8 cellular contexts compared by ENCODE assay signal in the genomic region with DNA sequence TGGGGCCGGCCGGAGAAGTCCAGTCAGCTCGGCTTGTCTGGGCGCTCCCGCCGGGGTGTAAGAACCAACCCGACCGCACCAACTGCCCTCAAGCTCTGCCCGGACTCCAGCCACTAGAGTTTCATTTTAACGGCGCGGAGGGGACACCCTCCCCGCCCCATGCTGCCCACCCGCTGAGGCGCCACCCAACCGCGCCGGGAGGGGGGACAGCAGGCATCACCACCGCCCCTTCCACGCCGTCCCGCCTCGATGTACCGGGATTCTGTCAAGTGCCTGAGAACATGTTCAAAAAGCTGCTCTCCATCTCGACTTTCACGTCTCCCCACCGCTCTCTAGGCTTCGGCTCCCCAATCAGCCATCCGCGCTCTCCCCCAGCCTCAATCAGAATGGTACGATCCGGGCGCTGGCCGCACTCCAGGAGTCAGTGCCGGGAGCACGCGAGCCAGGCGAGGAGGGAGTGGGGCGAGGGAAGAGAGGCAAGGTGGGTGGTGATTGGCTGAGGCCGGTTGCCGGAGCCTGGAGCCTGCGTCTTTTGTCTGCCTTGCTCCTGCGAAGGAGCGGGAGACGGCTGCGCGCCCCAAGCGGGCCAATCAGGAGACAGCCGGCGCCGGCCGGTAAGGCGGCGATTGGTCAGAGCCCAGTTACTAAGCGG. TPM values are rescaled to one million over a fixed set of nuclear protein-coding genes. Genes with fewer than 3 reads are reported as not detected.
DNase-seq lines count a peak whose midpoint lies in the region; ATAC-seq, FAIRE-seq and TF ChIP-seq lines count a peak whose summit lies in the region.

A gene (minus strand): TSS at position 101 of the 652 bp plus-strand sequence. CDS start 677 bp downstream, outside the sequence.

- peak within 1 kb of the TSS; percentile 68 for H3K4me3 ChIP-seq in BE2C (ENCODE audit: low read depth, low read length)

- no peak for TF ChIP-seq CTCF in BE2C (IDR thresholded peaks at IDR 0.05; ENCODE audit: low read depth, low read length)

- peak; percentile 98 for FAIRE-seq in GM19239 (lab: Jason Lieb, UNC)

- no peaks in the 10 kb centered on the region for H3K36me3 ChIP-seq in BE2C

- no peaks in the 10 kb centered on the region; the same call in 1 of the 2 replicates for H3K4me1 ChIP-seq in BE2C

- H3K9me3 ChIP-seq in BE2C, result no peaks in the 10 kb centered on the region

- peak; percentile 79 for ATAC-seq in HG03457 (IDR thresholded peaks at IDR 0.05; ENCODE audit: unreplicated experiment)

- DNase-seq in BE2C (peak; percentile 94), GM19239 (ENCODE audit: insufficient read length, low spot score) (peak; percentile 81), NCI-H524 treated with DMSO at 0.1 percent for 48 hours (lab: John Stamatoyannopoulos, UW) (peak; percentile 90), dedifferentiated amniotic fluid mesenchymal stem cell (ENCODE audit: extremely low spot score) (peak; percentile 99), left kidney (ENCODE audit: low read depth, low spot score) (peak; percentile 100)
- DNase-seq in activated CD4-positive, alpha-beta T cell treated with anti-CD3 and anti-CD28 coated beads, Interleukin-2, amount 50 U/mL, for 1 hour, result peak; percentile 69
- DNase-seq in stimulated activated CD4-positive, alpha-beta T cell treated with anti-CD3 and anti-CD28 coated beads, Interleukin-2, amount 100 ng/mL, for 24 hours, result peak; percentile 90

- no peaks in the 10 kb centered on the region for H3K27me3 ChIP-seq in BE2C

RNA-seq across cellular contexts. Expression of the gene that starts here (rescaled TPM):
- polyA plus RNA-seq in BE2C (2012; ENCODE audit: insufficient read depth, insufficient read length, low read depth), result 4.2 TPM

Comparison
In these comparisons a context has a peak if more than half of its experiments do, and no peak if none do; other contexts are left out.
1. Peak in every context shown above with its lines: DNase-seq, ATAC-seq and H3K4me3 ChIP-seq.